10 cellular contexts compared by ENCODE assay signal in genomic region chr7:98287486-98287959, GRCh38. TPM values are rescaled to one million over a fixed set of nuclear protein-coding genes. Genes with fewer than 3 reads are reported as not detected.
A peak's percentile ranks its signal among the peaks of the same experiment; 100 is the strongest.
DNase-seq lines count a peak whose midpoint lies in the region; ATAC-seq and TF ChIP-seq lines count a peak whose summit lies in the region.
"Had no signal": no experiment of that assay in that cellular context is flagged by ENCODE, and none has a peak within 500 bp of the region (broad histone marks: within the 10 kb centered on the region; RNA-seq: fewer than 3 reads in every experiment).

No MANE protein-coding gene starts in this region.

- peaks cover 0 to 9% (median 2%) of the 10 kb centered on the region in 3 donors for H3K27me3 Mint-ChIP-seq in immature natural killer cell (ENCODE audit: low read depth in 3 of 3)

- no peaks in the 10 kb centered on the region for H3K9me3 Mint-ChIP-seq in immature natural killer cell
- H3K9me3 Mint-ChIP-seq: neural crest cell had no signal

- TF ChIP-seq CTCF in VCaP (conservative IDR thresholded peaks at IDR 0.05) (no peak), tibial artery (IDR thresholded peaks at IDR 0.05) (no peak)

- no peak for ATAC-seq in GM18505 (IDR thresholded peaks at IDR 0.05; ENCODE audit: unreplicated experiment)
- ATAC-seq in GM21381 (IDR thresholded peaks at IDR 0.05; ENCODE audit: unreplicated experiment): no peak

- H3K4me3 ChIP-seq in tibial artery: peak overlapping the region in 1 of 2 donors; percentile 86

- no peak overlapping the region for H3K27ac Mint-ChIP-seq in immature natural killer cell

- peaks cover 21 to 24% of the 10 kb centered on the region in 2 donors for H3K4me1 Mint-ChIP-seq in immature natural killer cell

- H3K4me1 ChIP-seq in tibial artery: peaks cover 12 to 73% (median 60%) of the 10 kb centered on the region in 4 donors

- no peaks in the 10 kb centered on the region for H3K27me3 ChIP-seq in tibial artery

- TF ChIP-seq POLR2A in GM18505 (IDR thresholded peaks at IDR 0.05; ENCODE audit: borderline replicate concordance, extremely low read depth, insufficient read depth, insufficient read length): no peak

- H3K36me3 Mint-ChIP-seq in immature natural killer cell: no peaks in the 10 kb centered on the region

- no peaks in the 10 kb centered on the region for H3K9me3 ChIP-seq in tibial artery

- DNase-seq in NCI-H1436 (lab: John Stamatoyannopoulos, UW): peak; percentile 55
- DNase-seq in NCI-H1436 treated with DMSO at 0.1 percent for 48 hours (lab: John Stamatoyannopoulos, UW): no peak
- DNase-seq in kidney tubule cell (ENCODE audit: low spot score): peak; percentile 33
- no peak for DNase-seq in tibial artery
- no peak for DNase-seq in immature natural killer cell
- DNase-seq: activated CD4-positive, alpha-beta T cell treated with anti-CD3 and anti-CD28 coated beads for 4 hours had no signal

- peak overlapping the region; percentile 97; the same call in 1 of the 2 replicates for H3K27ac ChIP-seq in VCaP
- peak overlapping the region; percentile 93 to 98 for H3K27ac ChIP-seq in tibial artery

- no peak overlapping the region for H3K4me3 Mint-ChIP-seq in immature natural killer cell

- peaks cover 12 to 51% (median 44%) of the 10 kb centered on the region in 3 donors for H3K36me3 ChIP-seq in tibial artery

- intact Hi-C loops in tibial artery (cut with DNase I; ENCODE audit: low total_unique reads): no loop called here

RNA-seq across cellular contexts. Expression of gene BRI3, which starts 6.0 kb away (rescaled TPM):
- 10 to 100 TPM; 15.8 to 18.3 (median 17.2) TPM for polyA plus RNA-seq in immature natural killer cell

RNA-seq across cellular contexts. Expression of gene TECPR1, which starts 35.5 kb away (rescaled TPM):
- polyA plus RNA-seq in immature natural killer cell: 10 to 100 TPM in 1 of 3 donors, 1 to 10 TPM in 2; 5.2 to 12.3 (median 6.7) TPM

Comparison
In these comparisons a context has a peak if more than half of its experiments do, and no peak if none do; other contexts are left out.
1. DNase-seq: peak in NCI-H1436 (single experiment) and kidney tubule cell (single experiment); none in NCI-H1436 treated with DMSO at 0.1 percent for 48 hours (single experiment), tibial artery (0 of 2) and immature natural killer cell (0 of 3).